Comparison of ENCODE assay signal across 1 cellular context in genomic region chr17:48563867-48564199, GRCh38.
TF ChIP-seq lines count a peak whose summit lies in the region.

No MANE protein-coding gene starts in this region.

TF ChIP-seq in IMR-90, 13 proteins besides CTCF, POLR2A, EP300 and RAD21:
- no peak for TF ChIP-seq MXI1 (IDR thresholded peaks at IDR 0.05; ENCODE audit: borderline replicate concordance, low read depth, low read length)
- TF ChIP-seq NFE2L2 (IDR thresholded peaks at IDR 0.05; ENCODE audit: low read depth, low read length), result no peak
- no peak for TF ChIP-seq CHD1 (IDR thresholded peaks at IDR 0.05; ENCODE audit: low read depth, low read length)
- no peak for TF ChIP-seq USF2 (IDR thresholded peaks at IDR 0.05; ENCODE audit: low read depth, low read length)
- no peak for TF ChIP-seq ELK1 (IDR thresholded peaks at IDR 0.05; ENCODE audit: borderline replicate concordance, low read depth, low read length)
- TF ChIP-seq BHLHE40 (IDR thresholded peaks at IDR 0.05; ENCODE audit: low read depth, low read length), result no peak
- no peak for TF ChIP-seq MAFK (IDR thresholded peaks at IDR 0.05; ENCODE audit: low read depth, low read length)
- no peak for TF ChIP-seq FOS (IDR thresholded peaks at IDR 0.05; ENCODE audit: low read depth, low read length)
- no peak for TF ChIP-seq SMC3 (IDR thresholded peaks at IDR 0.05; ENCODE audit: low read depth, low read length)
- no peak for TF ChIP-seq MAZ (IDR thresholded peaks at IDR 0.05; ENCODE audit: borderline replicate concordance, low read depth, low read length)
- TF ChIP-seq CEBPB (IDR thresholded peaks at IDR 0.05; ENCODE audit: low read depth, low read length), result no peak
- no peak for TF ChIP-seq RCOR1 (IDR thresholded peaks at IDR 0.05; ENCODE audit: insufficient replicate concordance, low read length)
- no peak for TF ChIP-seq RFX5 (IDR thresholded peaks at IDR 0.05; ENCODE audit: low read depth, low read length)
